ENCODE assay signal across 17 cellular contexts in the genomic region with DNA sequence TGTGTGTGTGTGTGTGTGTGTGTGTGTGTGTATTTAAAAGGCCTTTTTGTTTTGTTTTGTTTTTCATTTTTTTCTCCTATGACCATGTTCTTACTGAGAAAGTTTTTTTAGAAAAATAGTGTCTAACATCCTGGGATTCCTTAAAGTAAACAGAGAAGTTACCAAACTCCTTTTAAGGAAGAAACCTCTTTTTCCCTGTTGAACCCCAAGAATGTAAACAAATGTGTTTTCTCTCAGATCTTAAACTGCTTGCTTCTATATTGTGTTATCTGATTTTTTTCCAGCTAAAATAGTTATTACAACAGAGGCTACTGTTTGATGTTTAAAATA. TPM values are rescaled to one million over a fixed set of nuclear protein-coding genes. Genes with fewer than 3 reads are reported as not detected.
DNase-seq lines count a peak whose midpoint lies in the region; ATAC-seq and TF ChIP-seq lines count a peak whose summit lies in the region.
"Had no signal": no experiment of that assay in that cellular context is flagged by ENCODE, and none has a peak within 500 bp of the region (broad histone marks: within the 10 kb centered on the region; RNA-seq: fewer than 3 reads in every experiment).

No MANE protein-coding gene starts in this region.

- H3K27ac ChIP-seq in osteoblast (ENCODE audit: low read depth, low read length), result no peak overlapping the region

- H3K36me3 ChIP-seq in osteoblast (ENCODE audit: insufficient read depth, low read length), result no peaks in the 10 kb centered on the region

- H2AFZ ChIP-seq in osteoblast (ENCODE audit: low read length), result peak overlapping the region; percentile 29

- DNase-seq in AG08396 (ENCODE audit: low spot score) (peak; percentile 23), M059J (ENCODE audit: low read depth) (peak; percentile 83), fibroblast of peridontal ligament (ENCODE audit: extremely low read depth) (peak; percentile 90), osteoblast (ENCODE audit: insufficient read length, low spot score, missing footprints) (peak; percentile 69), medulla oblongata (ENCODE audit: extremely low spot score) (no peak), GM19238 (ENCODE audit: insufficient read length, low spot score) (no peak), NCI-H2196 treated with DMSO at 0.1 percent for 48 hours (lab: John Stamatoyannopoulos, UW; ENCODE audit: unreplicated experiment) (no peak)
- DNase-seq: activated CD4-positive, alpha-beta T cell treated with anti-CD3 and anti-CD28 coated beads for 1 hour; activated CD8-positive, alpha-beta memory T cell treated with anti-CD3 and anti-CD28 coated beads, Interleukin-2, amount 50 U/mL, for 48 hours; activated naive CD4-positive, alpha-beta T cell treated with anti-CD3 and anti-CD28 coated beads for 36 hours; DMS 273 treated with DMSO at 0.1 percent for 48 hours; naive B cell; NCI-H1092 treated with DMSO at 0.1 percent for 48 hours; Right ventricle myocardium superior had no signal

- H3K4me3 ChIP-seq in osteoblast (ENCODE audit: insufficient read depth, low read length), result no peak overlapping the region
- H3K4me3 ChIP-seq: K562 had no signal

- no peaks in the 10 kb centered on the region for H3K27me3 ChIP-seq in osteoblast (ENCODE audit: insufficient read depth, low read length)

- H3K9me3 ChIP-seq in osteoblast (ENCODE audit: low read depth, low read length), result no peaks in the 10 kb centered on the region

- no peak overlapping the region for H3K4me2 ChIP-seq in osteoblast (ENCODE audit: insufficient read depth, low read length)

- H3K79me2 ChIP-seq in osteoblast (ENCODE audit: insufficient read depth, low read length), result no peaks in the 10 kb centered on the region

- TF ChIP-seq CTCF in osteoblast (IDR thresholded peaks at IDR 0.05; ENCODE audit: extremely low read depth, low read depth, low read length), result no peak

- no peaks in the 10 kb centered on the region for H4K20me1 ChIP-seq in osteoblast (ENCODE audit: insufficient read depth, low read length)

- ATAC-seq in GM21723 (IDR thresholded peaks at IDR 0.05; ENCODE audit: unreplicated experiment), result no peak
- ATAC-seq: K562, left lobe of liver had no signal

- no peaks in the 10 kb centered on the region for H3K4me1 ChIP-seq in osteoblast (ENCODE audit: insufficient read depth, low read length)

RNA-seq across cellular contexts. Expression of gene SNAPC3, which starts 49.5 kb away (rescaled TPM):
- 30.7 and 45.6 TPM in 2 replicates for total RNA-seq in M059J (2014; rRNA removed; shearing (Covaris generic))
- total RNA-seq in osteoblast, result 30.4 TPM in 2 replicates

Comparison
In these comparisons a context has a peak if more than half of its experiments do, and no peak if none do; other contexts are left out.
1. DNase-seq: peak in AG08396 (single experiment), M059J (single experiment), fibroblast of peridontal ligament (single experiment) and osteoblast (single experiment); none in medulla oblongata (single experiment), GM19238 (single experiment) and NCI-H2196 treated with DMSO at 0.1 percent for 48 hours (single experiment).